Comparison of ENCODE assay signal across 21 cellular contexts in the genomic region with DNA sequence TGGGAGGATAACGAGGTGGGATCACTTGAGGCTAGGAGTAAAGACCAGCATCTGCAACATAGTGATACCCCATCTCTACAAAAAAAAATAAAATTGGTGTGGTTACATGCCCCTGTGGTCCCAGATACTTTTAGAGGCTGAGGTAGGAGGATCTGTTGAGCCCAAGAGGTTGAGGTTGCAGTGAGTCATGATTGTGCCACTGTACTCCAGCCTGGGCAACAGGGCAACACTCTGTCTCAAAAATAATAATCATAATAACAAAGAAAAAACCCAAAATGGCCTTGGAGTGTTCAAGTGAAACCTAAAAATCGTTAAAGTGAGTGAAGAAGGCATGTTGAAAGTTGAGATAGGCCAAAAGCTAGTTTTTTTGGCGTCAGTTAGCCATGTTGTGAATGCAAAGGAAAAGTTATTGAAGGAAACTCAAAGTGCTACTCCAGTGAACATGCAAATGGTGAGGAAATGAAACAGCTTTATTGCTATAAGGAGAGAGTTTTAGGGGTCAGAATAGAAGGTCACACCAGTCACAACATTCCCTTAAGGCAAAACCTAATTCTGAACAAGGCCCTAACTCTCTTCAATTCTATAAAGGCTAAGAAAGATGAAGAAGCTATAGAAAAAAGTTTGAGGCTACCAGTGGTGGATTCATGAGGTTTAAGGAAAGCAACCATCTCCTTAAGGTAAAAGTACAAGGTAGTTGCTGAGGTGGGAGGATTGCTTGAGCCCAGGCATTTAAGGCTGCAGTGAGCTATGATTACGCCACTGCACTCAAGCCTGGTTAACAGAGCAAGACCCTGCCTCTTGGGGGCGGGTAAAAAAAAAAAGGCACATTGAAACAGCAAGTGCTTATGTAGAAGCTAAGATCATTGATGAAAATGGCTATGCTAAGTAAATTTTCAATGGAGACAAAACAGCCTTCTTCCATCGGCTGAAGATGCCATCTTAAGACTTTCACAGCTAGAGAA. TPM values are rescaled to one million over a fixed set of nuclear protein-coding genes. Genes with fewer than 3 reads are reported as not detected.
DNase-seq lines count a peak whose midpoint lies in the region; ATAC-seq, FAIRE-seq and TF ChIP-seq lines count a peak whose summit lies in the region.
"Had no signal": no experiment of that assay in that cellular context is flagged by ENCODE, and none has a peak within 500 bp of the region (broad histone marks: within the 10 kb centered on the region; RNA-seq: fewer than 3 reads in every experiment).

No MANE protein-coding gene starts in this region.

- H3K27me3 Mint-ChIP-seq in CD4-positive, CD25-positive, alpha-beta regulatory T cell: no peaks in the 10 kb centered on the region
- H3K27me3 Mint-ChIP-seq in activated CD8-positive, alpha-beta T cell treated with anti-CD3 and anti-CD28 coated beads for 36 hours: no peaks in the 10 kb centered on the region
- no peaks in the 10 kb centered on the region for H3K27me3 Mint-ChIP-seq in mesothelial cell of epicardium (ENCODE audit: low read depth)
- H3K27me3 Mint-ChIP-seq: activated T-helper 17 cell treated with anti-CD3 and anti-CD28 coated beads, Interleukin-2, amount 50 U/mL, for 72 hours; type B pancreatic cell had no signal

- CTCF ChIA-PET in activated CD8-positive, alpha-beta T cell treated with anti-CD3 and anti-CD28 coated beads for 36 hours (lab: Charles Lee): interaction anchor here (1.0 kb wide), 1 partner anchor 46 kb away, joined by 3 read pairs; a partner anchor contains a TSS

- H3K4me3 Mint-ChIP-seq in CD4-positive, CD25-positive, alpha-beta regulatory T cell: no peak overlapping the region
- H3K4me3 Mint-ChIP-seq in activated CD8-positive, alpha-beta T cell treated with anti-CD3 and anti-CD28 coated beads for 36 hours: no peak overlapping the region
- no peak overlapping the region for H3K4me3 Mint-ChIP-seq in mesothelial cell of epicardium
- H3K4me3 Mint-ChIP-seq: activated T-helper 17 cell treated with anti-CD3 and anti-CD28 coated beads, Interleukin-2, amount 50 U/mL, for 72 hours; type B pancreatic cell had no signal

- POLR2A ChIA-PET in activated CD8-positive, alpha-beta T cell treated with anti-CD3 and anti-CD28 coated beads for 36 hours (lab: Charles Lee): no interaction called here

- H3K4me1 ChIP-seq in CD4-positive, CD25-positive, alpha-beta regulatory T cell (ENCODE audit: control insufficient read depth, insufficient read depth, low read length, poor library complexity, severe bottlenecking): no peaks in the 10 kb centered on the region
- no peaks in the 10 kb centered on the region for H3K4me1 ChIP-seq in HAP-1
- H3K4me1 ChIP-seq: Peyer's patch, stomach had no signal

- peak overlapping the region in 2 of 3 donors; percentile 34 to 38 for H3K27ac Mint-ChIP-seq in CD4-positive, CD25-positive, alpha-beta regulatory T cell
- H3K27ac Mint-ChIP-seq in activated CD8-positive, alpha-beta T cell treated with anti-CD3 and anti-CD28 coated beads for 36 hours: peak overlapping the region; percentile 61
- peak overlapping the region; percentile 27 for H3K27ac Mint-ChIP-seq in mesothelial cell of epicardium
- H3K27ac Mint-ChIP-seq: activated T-helper 17 cell treated with anti-CD3 and anti-CD28 coated beads, Interleukin-2, amount 50 U/mL, for 72 hours; type B pancreatic cell had no signal

- DNase-seq in CD4-positive, CD25-positive, alpha-beta regulatory T cell: no peak
- DNase-seq in GM12891 (ENCODE audit: insufficient read length, low spot score) (no peak), mesothelial cell of epicardium (ENCODE audit: low spot score in 2 of 2, unreplicated experiment in 2 of 2) (no peak), NCI-H1694 (lab: John Stamatoyannopoulos, UW) (no peak), HAP-1 (ENCODE audit: low spot score in 2 of 2) (no peak)
- no peak for DNase-seq in activated CD8-positive, alpha-beta T cell treated with anti-CD3 and anti-CD28 coated beads for 36 hours
- DNase-seq: amniotic stem cell, COR-L47, dermis blood vessel endothelial cell, GOT3, NCI-H1436, NCI-H2227 treated with DMSO at 0.1 percent for 48 hours, NCI-H774, ovary, stomach had no signal

- H3K36me3 ChIP-seq in CD4-positive, CD25-positive, alpha-beta regulatory T cell (ENCODE audit: control insufficient read depth, insufficient read depth, low read length): peaks cover 58% of the 10 kb centered on the region
- peaks cover 80% of the 10 kb centered on the region for H3K36me3 ChIP-seq in HAP-1 (replicated peaks)
- H3K36me3 ChIP-seq: ovary had no signal

- H3K4me1 Mint-ChIP-seq in CD4-positive, CD25-positive, alpha-beta regulatory T cell: peaks cover 0 to 10% (median 4%) of the 10 kb centered on the region in 4 donors
- H3K4me1 Mint-ChIP-seq in activated CD8-positive, alpha-beta T cell treated with anti-CD3 and anti-CD28 coated beads for 36 hours (ENCODE audit: low read depth): no peaks in the 10 kb centered on the region
- no peaks in the 10 kb centered on the region for H3K4me1 Mint-ChIP-seq in mesothelial cell of epicardium
- H3K4me1 Mint-ChIP-seq: activated T-helper 17 cell treated with anti-CD3 and anti-CD28 coated beads, Interleukin-2, amount 50 U/mL, for 72 hours had no signal

- ATAC-seq in CD4-positive, CD25-positive, alpha-beta regulatory T cell (ENCODE audit: low read depth in 2 of 2): no peak
- no peak for ATAC-seq in activated CD8-positive, alpha-beta T cell treated with anti-CD3 and anti-CD28 coated beads for 36 hours
- ATAC-seq in GM19452 (IDR thresholded peaks at IDR 0.05; ENCODE audit: unreplicated experiment): no peak
- no peak for ATAC-seq in HG03025 (IDR thresholded peaks at IDR 0.05; ENCODE audit: low FRiP score, unreplicated experiment)
- ATAC-seq: activated T-helper 17 cell treated with anti-CD3 and anti-CD28 coated beads, Interleukin-2, amount 50 U/mL, for 72 hours had no signal

- in situ Hi-C loops in HAP-1 (cut with MboI; ENCODE audit: low sequenced_read_pairs): no loop called here

- no peak overlapping the region for H3K4me3 ChIP-seq in CD4-positive, CD25-positive, alpha-beta regulatory T cell (ENCODE audit: low read depth, low read length)
- H3K4me3 ChIP-seq in HAP-1: no peak overlapping the region
- H3K4me3 ChIP-seq: ovary, Peyer's patch, stomach had no signal

- H3K27ac ChIP-seq in CD4-positive, CD25-positive, alpha-beta regulatory T cell (ENCODE audit: insufficient read depth, low read length, poor library complexity, severe bottlenecking): no peak overlapping the region
- H3K27ac ChIP-seq: ovary, Peyer's patch, stomach had no signal

- no peaks in the 10 kb centered on the region for H3K27me3 ChIP-seq in CD4-positive, CD25-positive, alpha-beta regulatory T cell (ENCODE audit: control insufficient read depth, insufficient read depth, low read length)
- H3K27me3 ChIP-seq in HAP-1 (ENCODE audit: low read depth): no peaks in the 10 kb centered on the region
- H3K27me3 ChIP-seq: ovary, Peyer's patch, stomach had no signal

- peaks cover 55% of the 10 kb centered on the region for H3K36me3 Mint-ChIP-seq in CD4-positive, CD25-positive, alpha-beta regulatory T cell
- H3K36me3 Mint-ChIP-seq in activated CD8-positive, alpha-beta T cell treated with anti-CD3 and anti-CD28 coated beads for 36 hours (ENCODE audit: low read depth): peaks cover 52% of the 10 kb centered on the region
- peaks cover 58% of the 10 kb centered on the region for H3K36me3 Mint-ChIP-seq in mesothelial cell of epicardium

- no peaks in the 10 kb centered on the region for H3K9me3 Mint-ChIP-seq in CD4-positive, CD25-positive, alpha-beta regulatory T cell
- H3K9me3 Mint-ChIP-seq in activated CD8-positive, alpha-beta T cell treated with anti-CD3 and anti-CD28 coated beads for 36 hours: no peaks in the 10 kb centered on the region
- H3K9me3 Mint-ChIP-seq in mesothelial cell of epicardium: no peaks in the 10 kb centered on the region
- H3K9me3 Mint-ChIP-seq: activated T-helper 17 cell treated with anti-CD3 and anti-CD28 coated beads, Interleukin-2, amount 50 U/mL, for 72 hours; type B pancreatic cell had no signal

- intact Hi-C loops in activated CD8-positive, alpha-beta T cell treated with anti-CD3 and anti-CD28 coated beads for 36 hours (cut with micrococcal nuclease): no loop called here

- TF ChIP-seq POLR2A in GM12891 (IDR thresholded peaks at IDR 0.05; ENCODE audit: low read depth, low read length): no peak

- no peak for TF ChIP-seq CTCF in activated CD8-positive, alpha-beta T cell treated with anti-CD3 and anti-CD28 coated beads for 36 hours (IDR thresholded peaks at IDR 0.05)
- no peak for TF ChIP-seq CTCF in mesothelial cell of epicardium (IDR thresholded peaks at IDR 0.05; ENCODE audit: unreplicated experiment)

- FAIRE-seq in GM12891 (lab: Jason Lieb, UNC): no peak
- FAIRE-seq: frontal cortex had no signal

- no peaks in the 10 kb centered on the region for H3K9me3 ChIP-seq in CD4-positive, CD25-positive, alpha-beta regulatory T cell (ENCODE audit: control insufficient read depth in 2 of 2, low read length in 2 of 2)
- H3K9me3 ChIP-seq in HAP-1: no peaks in the 10 kb centered on the region
- H3K9me3 ChIP-seq: ovary, Peyer's patch, stomach had no signal

TF ChIP-seq in GM12891, 5 proteins besides CTCF, POLR2A, EP300 and RAD21:
- TF ChIP-seq POU2F2 (IDR thresholded peaks at IDR 0.05; ENCODE audit: low read depth, low read length): no peak
- no peak for TF ChIP-seq PAX5 (IDR thresholded peaks at IDR 0.05; ENCODE audit: insufficient read depth, low read length, severe bottlenecking)
- TF ChIP-seq POLR2AphosphoS5 (IDR thresholded peaks at IDR 0.05; ENCODE audit: low read depth, low read length): no peak
- no peak for TF ChIP-seq TAF1 (IDR thresholded peaks at IDR 0.05; ENCODE audit: low read depth, low read length)
- TF ChIP-seq SPI1 (IDR thresholded peaks at IDR 0.05; ENCODE audit: low read depth, low read length): peak; percentile 60

RNA-seq across cellular contexts. Expression of a gene that starts 45.4 kb away (rescaled TPM):
- total RNA-seq in CD4-positive, CD25-positive, alpha-beta regulatory T cell: 0.30 TPM
- under 1 TPM in 2 of 4 donors, not detected in 2; 0.05 to 0.30 TPM for polyA plus RNA-seq in CD4-positive, CD25-positive, alpha-beta regulatory T cell
- 0.54 TPM for polyA plus RNA-seq in GM12891 (2012; ENCODE audit: low read depth, missing spikeins)
- total RNA-seq in activated CD8-positive, alpha-beta T cell treated with anti-CD3 and anti-CD28 coated beads for 36 hours: under 1 TPM; 0.22 to 0.36 TPM
- total RNA-seq in mesothelial cell of epicardium: 2.5 to 3.0 TPM (median 2.6 TPM) in 3 replicates
